Comparison of ENCODE assay signal across 7 cellular contexts in the genomic region with DNA sequence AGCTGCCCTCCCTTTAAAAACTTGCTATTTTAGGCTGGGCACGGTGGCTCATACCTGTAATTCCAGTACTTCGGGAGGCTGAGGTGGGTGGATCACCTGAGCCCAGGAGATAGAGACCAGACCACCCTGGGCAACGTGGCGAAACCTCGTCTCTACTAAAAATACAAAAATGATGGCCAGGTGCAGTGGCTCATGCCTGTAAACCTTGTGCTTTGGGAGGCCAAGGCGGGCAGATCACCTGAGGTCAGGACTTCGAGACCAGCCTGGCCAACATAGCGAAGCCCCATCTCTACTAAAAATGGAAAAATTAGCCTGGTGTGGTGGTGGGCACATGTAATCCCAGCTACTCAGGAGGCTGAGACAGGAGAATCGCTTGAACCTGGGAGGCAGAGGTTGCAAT. TPM values are rescaled to one million over a fixed set of nuclear protein-coding genes. Genes with fewer than 3 reads are reported as not detected.
"Had no signal": no experiment of that assay in that cellular context is flagged by ENCODE, and none has a peak within 500 bp of the region (broad histone marks: within the 10 kb centered on the region; RNA-seq: fewer than 3 reads in every experiment).

No MANE protein-coding gene starts in this region.

RNA-seq across cellular contexts. Expression of a gene that starts 11.3 kb away (rescaled TPM):
- total RNA-seq: dermis microvascular lymphatic vessel endothelial cell, glomerular endothelial cell had no signal

RNA-seq across cellular contexts. Expression of a gene that starts 32.6 kb away (rescaled TPM):
- total RNA-seq: esophagus mucosa, left colon, mammary epithelial cell, mononuclear cell had no signal
- polyA plus RNA-seq: keratinocyte, mammary epithelial cell had no signal
